Comparison of ENCODE assay signal across 28 cellular contexts in the genomic region with DNA sequence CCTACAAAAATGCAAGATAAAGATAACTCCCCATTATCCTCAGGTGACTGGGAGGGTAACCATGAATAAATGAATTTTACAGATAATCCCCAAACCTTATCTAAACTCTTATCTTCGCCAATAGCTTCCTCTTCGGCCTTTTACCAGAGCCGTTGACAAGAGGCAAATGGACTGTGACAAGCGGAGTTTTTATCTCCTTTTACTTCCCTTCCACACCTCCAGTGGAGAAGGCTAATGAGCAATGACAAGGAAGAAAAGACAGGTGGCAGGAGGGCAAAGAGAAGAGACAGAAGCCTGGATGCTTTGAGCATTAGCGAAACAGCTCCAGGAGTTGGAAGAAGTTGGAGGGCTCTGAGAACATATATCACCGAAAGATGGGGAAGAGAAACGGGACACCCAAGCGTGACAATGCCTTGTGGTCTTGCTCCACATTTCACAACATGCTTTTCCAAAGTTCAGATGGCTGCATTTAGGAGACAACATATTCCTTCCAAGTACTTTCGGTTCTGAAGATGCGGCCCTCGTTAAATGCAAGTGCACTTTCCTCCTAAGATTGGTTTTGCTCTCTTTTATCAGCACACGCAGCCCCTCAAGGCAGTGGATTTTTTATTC.
A peak's percentile ranks its signal among the peaks of the same experiment; 100 is the strongest.
DNase-seq lines count a peak whose midpoint lies in the region; ATAC-seq, FAIRE-seq and TF ChIP-seq lines count a peak whose summit lies in the region.
"Had no signal": no experiment of that assay in that cellular context is flagged by ENCODE, and none has a peak within 500 bp of the region (broad histone marks: within the 10 kb centered on the region; RNA-seq: fewer than 3 reads in every experiment).

No MANE protein-coding gene starts in this region.

- no peaks in the 10 kb centered on the region for H3K27me3 ChIP-seq in K562 (ENCODE audit: control insufficient read depth in 2 of 2, insufficient read depth in 2 of 2, low read length in 2 of 2)
- no peaks in the 10 kb centered on the region for H3K27me3 ChIP-seq in upper lobe of right lung
- H3K27me3 ChIP-seq: BLaER1, cardiac muscle cell, gastrocnemius medialis, upper lobe of left lung had no signal

- H2AFZ ChIP-seq in K562 (ENCODE audit: low read depth, low read length), result peak overlapping the region; percentile 46; the same call in 1 of the 2 replicates

- H3K9me3 ChIP-seq in K562 (replicated peaks; ENCODE audit: control insufficient read depth, insufficient read depth, low read depth, low read length), result no peaks in the 10 kb centered on the region
- no peaks in the 10 kb centered on the region for H3K9me3 ChIP-seq in upper lobe of right lung
- H3K9me3 ChIP-seq: BLaER1, gastrocnemius medialis, upper lobe of left lung had no signal

- H3K36me3 Mint-ChIP-seq in activated CD8-positive, alpha-beta T cell treated with anti-CD3 and anti-CD28 coated beads, Interleukin-2, amount 10 ng/mL, durations not matched to agents 7 days and 5 days (ENCODE audit: low read depth), result peaks cover 7% of the 10 kb centered on the region
- H3K36me3 Mint-ChIP-seq: activated CD4-positive, alpha-beta memory T cell treated with anti-CD3 and anti-CD28 coated beads for 36 hours had no signal

- no peak overlapping the region for H3K27ac Mint-ChIP-seq in activated CD8-positive, alpha-beta T cell treated with anti-CD3 and anti-CD28 coated beads, Interleukin-2, amount 10 ng/mL, durations not matched to agents 7 days and 5 days
- H3K27ac Mint-ChIP-seq: activated CD4-positive, alpha-beta memory T cell treated with anti-CD3 and anti-CD28 coated beads for 36 hours had no signal

- peak; percentile 57; the same call in 1 of the 2 replicates for TF ChIP-seq EP300 in K562 (IDR thresholded peaks at IDR 0.05; ENCODE audit: low read length)

- 10% methylated on average over 12 of the region's 12 CpGs for WGBS in K562 (ENCODE audit: insufficient coverage, low coverage, missing lambda C conversion rate)

- no peaks in the 10 kb centered on the region for H3K79me2 ChIP-seq in K562 (ENCODE audit: control insufficient read depth, insufficient read depth, low read length)

- no peak for TF ChIP-seq POLR2A in K562 (conservative IDR thresholded peaks at IDR 0.05)

- CTCF ChIA-PET in K562 (lab: Yijun Ruan, JAX; ENCODE audit: low intra/inter-chr PET ratio), result interaction anchor here (1.1 kb wide), 1 partner anchor 68 kb away, joined by 3 read pairs; no protein-coding TSS in a partner anchor
- CTCF ChIA-PET in activated CD8-positive, alpha-beta T cell treated with anti-CD3 and anti-CD28 coated beads, Interleukin-2, amount 10 ng/mL, durations not matched to agents 7 days and 5 days (lab: Charles Lee), result interaction anchor here (0.7 to 1.5 kb wide), 4 partner anchors 8 to 71 kb away, joined by 3 to 7 read pairs (median 4); no protein-coding TSS in a partner anchor

- H3K27ac ChIP-seq in K562 (ENCODE audit: extremely low read depth, low read depth, low read length) (no peak overlapping the region), upper lobe of right lung (no peak overlapping the region)
- H3K27ac ChIP-seq: 22Rv1, BLaER1, cardiac muscle cell, epithelial cell of prostate, gastrocnemius medialis, SK-N-MC, upper lobe of left lung had no signal

- POLR2A ChIA-PET in K562 (lab: Yijun Ruan, JAX), result interaction anchor here (0.9 to 1.4 kb wide), 4 partner anchors 8 to 17 kb away, joined by 3 to 5 read pairs (median 4); no protein-coding TSS in a partner anchor
- POLR2A ChIA-PET in activated CD8-positive, alpha-beta T cell treated with anti-CD3 and anti-CD28 coated beads, Interleukin-2, amount 10 ng/mL, durations not matched to agents 7 days and 5 days (lab: Charles Lee), result interaction anchor here (1.2 to 1.4 kb wide), 2 partner anchors 8 to 38 kb away, joined by 3 to 9 read pairs; no protein-coding TSS in a partner anchor

- H3K36me3 ChIP-seq in K562 (ENCODE audit: control insufficient read depth, insufficient read depth, low read length) (no peaks in the 10 kb centered on the region), upper lobe of right lung (no peaks in the 10 kb centered on the region)
- H3K36me3 ChIP-seq: BLaER1, cardiac muscle cell, gastrocnemius medialis, upper lobe of left lung had no signal

- no peaks in the 10 kb centered on the region for H3K27me3 Mint-ChIP-seq in activated CD8-positive, alpha-beta T cell treated with anti-CD3 and anti-CD28 coated beads, Interleukin-2, amount 10 ng/mL, durations not matched to agents 7 days and 5 days (ENCODE audit: low read depth)
- H3K27me3 Mint-ChIP-seq: activated CD4-positive, alpha-beta memory T cell treated with anti-CD3 and anti-CD28 coated beads for 36 hours had no signal

- H3K4me1 ChIP-seq in K562 (replicated peaks in 1 of 2; ENCODE audit: control insufficient read depth in 2 of 2, insufficient read depth in 2 of 2, low read length in 2 of 2), result peaks cover 0 to 9% of the 10 kb centered on the region in 2 experiments; a peak in 2 of 5 replicates
- H3K4me1 ChIP-seq in upper lobe of right lung, result no peaks in the 10 kb centered on the region
- H3K4me1 ChIP-seq: BLaER1, gastrocnemius medialis, upper lobe of left lung had no signal

- H4K20me1 ChIP-seq in K562 (replicated peaks; ENCODE audit: control insufficient read depth, insufficient read depth, low read length), result no peaks in the 10 kb centered on the region
- H4K20me1 ChIP-seq: BLaER1 had no signal

- H3K4me2 ChIP-seq in K562 (ENCODE audit: insufficient read depth, low read length), result peak overlapping the region; percentile 57
- H3K4me2 ChIP-seq: BLaER1 had no signal

- TF ChIP-seq CTCF in K562 (IDR thresholded peaks at IDR 0.05 in 2 of 3, conservative IDR thresholded peaks at IDR 0.05 in 1 of 3; ENCODE audit: insufficient read depth in 2 of 3, low read depth in 1 of 3, low read length in 3 of 3), result peak; percentile 23 to 54 (median 39); a peak in 4 of 6 replicates
- TF ChIP-seq CTCF in upper lobe of right lung (IDR thresholded peaks at IDR 0.05), result no peak
- no peak for TF ChIP-seq CTCF in GM13977 (IDR thresholded peaks at IDR 0.05; ENCODE audit: extremely low read depth, insufficient read depth, missing control alignments)

- no peak overlapping the region for H3K4me3 ChIP-seq in K562
- H3K4me3 ChIP-seq in upper lobe of right lung, result no peak overlapping the region
- H3K4me3 ChIP-seq: BLaER1, cardiac muscle cell, gastrocnemius medialis, SK-N-MC, upper lobe of left lung had no signal

- TF ChIP-seq RAD21 in K562 (CRISPR knock-in tag; conservative IDR thresholded peaks at IDR 0.05 in 1 of 2, IDR thresholded peaks at IDR 0.05 in 1 of 2), result peak; percentile 38 to 57

- no peak overlapping the region for H3K4me3 Mint-ChIP-seq in activated CD8-positive, alpha-beta T cell treated with anti-CD3 and anti-CD28 coated beads, Interleukin-2, amount 10 ng/mL, durations not matched to agents 7 days and 5 days
- H3K4me3 Mint-ChIP-seq: activated CD4-positive, alpha-beta memory T cell treated with anti-CD3 and anti-CD28 coated beads for 36 hours had no signal

- no peak overlapping the region for H3K9ac ChIP-seq in K562 (ENCODE audit: insufficient read depth in 1 of 2, low read depth in 2 of 2, low read length in 2 of 2)
- H3K9ac ChIP-seq: BLaER1 had no signal

- ATAC-seq in K562, result peak; percentile 83
- ATAC-seq in upper lobe of right lung, result peak; percentile 54
- no peak for ATAC-seq in activated CD8-positive, alpha-beta T cell treated with anti-CD3 and anti-CD28 coated beads, Interleukin-2, amount 10 ng/mL, durations not matched to agents 7 days and 5 days
- ATAC-seq: gastrocnemius medialis, Panc1 had no signal

- DNase-seq in SIG-M5 treated with dmso at 0.1 percent for 504 hours (lab: John Stamatoyannopoulos, UW; ENCODE audit: unreplicated experiment) (peak; percentile 84), SIG-M5 (lab: John Stamatoyannopoulos, UW) (no peak), MV-4-11 (lab: John Stamatoyannopoulos, UW) (peak; percentile 97), K562 (ENCODE audit: extremely low read depth in 1 of 4, low spot score in 3 of 4) (peak in 2 of 4 experiments; percentile 31 to 59), upper lobe of right lung (no peak), GM13977 (ENCODE audit: low spot score) (no peak)
- DNase-seq in stimulated activated CD4-positive, alpha-beta T cell treated with anti-CD3 and anti-CD28 coated beads, Interleukin-4, amount 100 ng/mL, for 4 hours, result no peak
- no peak for DNase-seq in activated CD8-positive, alpha-beta T cell treated with anti-CD3 and anti-CD28 coated beads, Interleukin-2, amount 10 ng/mL, durations not matched to agents 7 days and 5 days
- DNase-seq: activated CD4-positive, alpha-beta memory T cell treated with anti-CD3 and anti-CD28 coated beads for 36 hours; activated CD4-positive, CD25-positive, alpha-beta regulatory T cell; activated naive CD4-positive, alpha-beta T cell; gastrocnemius medialis; GF-D8; H7; hypothalamus; mammary epithelial cell; NCI-H1436 treated with DMSO at 0.1 percent for 48 hours; NCI-H526 treated with DMSO at 0.1 percent for 48 hours; occipital lobe; upper lobe of left lung had no signal

- intact Hi-C loops in K562 (cut with micrococcal nuclease), result no loop called here
- intact Hi-C loops in upper lobe of right lung (cut with DNase I), result no loop called here

- peaks cover 18% of the 10 kb centered on the region for H3K4me1 Mint-ChIP-seq in activated CD8-positive, alpha-beta T cell treated with anti-CD3 and anti-CD28 coated beads, Interleukin-2, amount 10 ng/mL, durations not matched to agents 7 days and 5 days (ENCODE audit: low read depth)

- no peaks in the 10 kb centered on the region for H3K9me3 Mint-ChIP-seq in activated CD8-positive, alpha-beta T cell treated with anti-CD3 and anti-CD28 coated beads, Interleukin-2, amount 10 ng/mL, durations not matched to agents 7 days and 5 days (ENCODE audit: insufficient read depth)
- H3K9me3 Mint-ChIP-seq: activated CD4-positive, alpha-beta memory T cell treated with anti-CD3 and anti-CD28 coated beads for 36 hours had no signal

- no peaks in the 10 kb centered on the region for H3K9me1 ChIP-seq in K562 (ENCODE audit: control insufficient read depth, insufficient read depth, low read length)

- BruUV-seq in K562 (replicated peaks; lab: Mats Ljungman, UMichigan), result no TSS peak

- in situ Hi-C loops in K562 (cut with MboI) (no loop called here), GM13977 (cut with MboI; ENCODE audit: low pct_unique_long_range_greater_than_20kb, low sequenced_read_pairs, unreplicated experiment) (no loop called here)

- peak; percentile 93 for FAIRE-seq in K562 (lab: Jason Lieb, UNC)
- FAIRE-seq: HTR-8/SVneo, keratinocyte had no signal

TF ChIP-seq in K562, 482 proteins besides CTCF, POLR2A, EP300 and RAD21 (continues in another document):
- TF ChIP-seq MECOM (CRISPR knock-in tag; IDR thresholded peaks at IDR 0.05), result peak; percentile 55; the same call in 1 of the 2 replicates
- TF ChIP-seq FOXK1 (CRISPR knock-in tag; IDR thresholded peaks at IDR 0.05; ENCODE audit: borderline replicate concordance), result no peak
- peak; percentile 47; the same call in 1 of the 2 replicates for TF ChIP-seq SMARCE1 (IDR thresholded peaks at IDR 0.05)
- TF ChIP-seq ETV6 (IDR thresholded peaks at IDR 0.05; ENCODE audit: borderline replicate concordance in 1 of 2, low read depth in 2 of 2, low read length in 1 of 2), result peak in 1 of 2 experiments; percentile 42; a peak in 1 of 4 replicates
- no peak for TF ChIP-seq ETV6 (CRISPR knock-in tag; IDR thresholded peaks at IDR 0.05; ENCODE audit: borderline replicate concordance)
- TF ChIP-seq RNF2 (IDR thresholded peaks at IDR 0.05), result 0 out of 2 replicates have a peak, but pooled peaks have one; percentile 33
- TF ChIP-seq ZEB2 (IDR thresholded peaks at IDR 0.05), result peak; percentile 87

Comparison
In these comparisons a context has a peak if more than half of its experiments do, and no peak if none do; other contexts are left out.
1. DNase-seq: peak in SIG-M5 treated with dmso at 0.1 percent for 504 hours (single experiment) and MV-4-11 (single experiment); none in SIG-M5 (single experiment), upper lobe of right lung (single experiment), GM13977 (single experiment), stimulated activated CD4-positive, alpha-beta T cell treated with anti-CD3 and anti-CD28 coated beads, Interleukin-4, amount 100 ng/mL, for 4 hours (0 of 2) and activated CD8-positive, alpha-beta T cell treated with anti-CD3 and anti-CD28 coated beads, Interleukin-2, amount 10 ng/mL, durations not matched to agents 7 days and 5 days (single experiment).
2. CTCF ChIP-seq: peak in K562 (3 of 3); none in upper lobe of right lung (single experiment) and GM13977 (single experiment).